In genomic region chr13:103007427-103007762, GRCh38 we compare ENCODE assay signal across 19 cellular contexts. TPM values are rescaled to one million over a fixed set of nuclear protein-coding genes. Genes with fewer than 3 reads are reported as not detected.
DNase-seq lines count a peak whose midpoint lies in the region; ATAC-seq, FAIRE-seq and TF ChIP-seq lines count a peak whose summit lies in the region.
"Had no signal": no experiment of that assay in that cellular context is flagged by ENCODE, and none has a peak within 500 bp of the region (broad histone marks: within the 10 kb centered on the region; RNA-seq: fewer than 3 reads in every experiment).

No MANE protein-coding gene starts in this region.

- no peak for DNase-seq in GM12878 (ENCODE audit: low read depth, low spot score)
- DNase-seq in activated T-cell treated with anti-CD3 and anti-CD28 coated beads, Interleukin-2, amount 50 U/mL, for 24 hours = no peak
- DNase-seq in Ammon's horn (ENCODE audit: low spot score) = no peak
- DNase-seq in PC-3 = no peak
- DNase-seq in NCI-H128 (lab: John Stamatoyannopoulos, UW; ENCODE audit: unreplicated experiment) = no peak
- DNase-seq: activated CD4-positive, CD25-positive, alpha-beta regulatory T cell; BE2C; mesendoderm; NCI-H1105; NCI-H446; stimulated activated naive CD4-positive, alpha-beta T cell treated with Interleukin-2 at 50 U/mL for 16 hours; uterus had no signal

- H3K4me1 Mint-ChIP-seq in activated T-cell treated with anti-CD3 and anti-CD28 coated beads, Interleukin-2, amount 50 U/mL, for 24 hours (ENCODE audit: low read depth) = no peaks in the 10 kb centered on the region
- H3K4me1 Mint-ChIP-seq: neural progenitor cell had no signal

- no peaks in the 10 kb centered on the region for H3K36me3 ChIP-seq in GM12878 (ENCODE audit: control insufficient read depth in 2 of 2, insufficient read depth in 2 of 2, low read length in 1 of 2)
- no peaks in the 10 kb centered on the region for H3K36me3 ChIP-seq in PC-3 (ENCODE audit: low read depth, low read length)
- H3K36me3 ChIP-seq: BE2C, neural progenitor cell, uterus had no signal

- H3K27ac ChIP-seq in GM12878 (ENCODE audit: control insufficient read depth, insufficient read depth) = peak overlapping the region; percentile 87
- H3K27ac ChIP-seq in PC-3 (ENCODE audit: low read length) = no peak overlapping the region
- H3K27ac ChIP-seq: neural progenitor cell, uterus had no signal

- H3K4me1 ChIP-seq in GM12878 (ENCODE audit: control insufficient read depth, insufficient read depth, low read length) (peaks cover 15% of the 10 kb centered on the region), PC-3 (ENCODE audit: insufficient read depth, low read length) (no peaks in the 10 kb centered on the region)
- H3K4me1 ChIP-seq: BE2C, neural progenitor cell, uterus had no signal

- SMC1A ChIA-PET in GM12878 (lab: Charles Lee; ENCODE audit: uncharacterized antibody, unreplicated experiment) = interaction anchor here (1.0 to 2.0 kb wide), 6 partner anchors 14 to 133 kb away, joined by 3 to 9 read pairs (median 4); no protein-coding TSS in a partner anchor

- no peak for TF ChIP-seq POLR2A in GM12878 (IDR thresholded peaks at IDR 0.05; ENCODE audit: low read depth, low read length)

- H3K27me3 ChIP-seq in GM12878 (replicated peaks in 1 of 2; ENCODE audit: control insufficient read depth in 2 of 2, insufficient read depth in 2 of 2, low read length in 1 of 2) = no peaks in the 10 kb centered on the region
- peaks cover 10% of the 10 kb centered on the region for H3K27me3 ChIP-seq in PC-3 (ENCODE audit: low read length)
- H3K27me3 ChIP-seq: BE2C, neural progenitor cell, uterus had no signal

- TF ChIP-seq RAD21 in GM12878 (IDR thresholded peaks at IDR 0.05; ENCODE audit: insufficient read depth, low read depth, low read length) = no peak

- RAD21 ChIA-PET in GM12878 (lab: Charles Lee; ENCODE audit: unreplicated experiment) = interaction anchor here (1.0 to 1.9 kb wide), 3 partner anchors 35 to 87 kb away, joined by 4 to 11 read pairs (median 5); no protein-coding TSS in a partner anchor

- no peak overlapping the region for H3K4me3 ChIP-seq in GM12878
- H3K4me3 ChIP-seq in PC-3 (ENCODE audit: low read length) = no peak overlapping the region
- H3K4me3 ChIP-seq: neural progenitor cell, uterus had no signal

- no peaks in the 10 kb centered on the region for H3K79me2 ChIP-seq in GM12878 (ENCODE audit: control insufficient read depth, insufficient read depth, low read length)
- no peaks in the 10 kb centered on the region for H3K79me2 ChIP-seq in PC-3 (ENCODE audit: low read length)

- H3K9me2 ChIP-seq in PC-3 (replicated peaks; ENCODE audit: low read length) = no peaks in the 10 kb centered on the region

- no peaks in the 10 kb centered on the region for H3F3A ChIP-seq in PC-3 (ENCODE audit: low read length, unreplicated experiment)

- FAIRE-seq in GM12878 (lab: Jason Lieb, UNC) = no peak
- FAIRE-seq: frontal cortex had no signal

- H3K9me3 Mint-ChIP-seq in activated T-cell treated with anti-CD3 and anti-CD28 coated beads, Interleukin-2, amount 50 U/mL, for 24 hours = no peaks in the 10 kb centered on the region
- H3K9me3 Mint-ChIP-seq: activated naive CD4-positive, alpha-beta T cell treated with anti-CD3 and anti-CD28 coated beads, Interleukin-2, amount 50 U/mL, for 72 hours; neural progenitor cell had no signal

- TF ChIP-seq CTCF in GM12878 (IDR thresholded peaks at IDR 0.05 in 2 of 3, conservative IDR thresholded peaks at IDR 0.05 in 1 of 3; ENCODE audit: control insufficient read depth in 2 of 3, extremely low read depth in 1 of 3, insufficient read depth in 1 of 3, low read depth in 3 of 3, low read length in 3 of 3) (no peak), PC-3 (conservative IDR thresholded peaks at IDR 0.05; ENCODE audit: low read depth, low read length) (no peak)

- 13% methylated on average over 4 of the region's 4 CpGs for WGBS in GM12878 (ENCODE audit: insufficient coverage, insufficient replicate concordance, low lambda C conversion rate, missing lambda C conversion rate)

- in situ Hi-C loops in GM12878 (cut with MboI) = no loop called here

- H2AFZ ChIP-seq in GM12878 (ENCODE audit: control insufficient read depth, low read depth, low read length) = peak overlapping the region; percentile 80
- no peak overlapping the region for H2AFZ ChIP-seq in PC-3 (ENCODE audit: low read length)
- H2AFZ ChIP-seq: neural progenitor cell had no signal

- no peak overlapping the region for H3K4me3 Mint-ChIP-seq in activated T-cell treated with anti-CD3 and anti-CD28 coated beads, Interleukin-2, amount 50 U/mL, for 24 hours
- H3K4me3 Mint-ChIP-seq: neural progenitor cell had no signal

- H3K36me3 Mint-ChIP-seq in activated T-cell treated with anti-CD3 and anti-CD28 coated beads, Interleukin-2, amount 50 U/mL, for 24 hours (ENCODE audit: low read depth) = no peaks in the 10 kb centered on the region
- H3K36me3 Mint-ChIP-seq: activated naive CD4-positive, alpha-beta T cell treated with anti-CD3 and anti-CD28 coated beads, Interleukin-2, amount 50 U/mL, for 72 hours; neural progenitor cell had no signal

- no peak overlapping the region for H3K9ac ChIP-seq in GM12878 (ENCODE audit: control insufficient read depth, insufficient read depth, low read length)
- H3K9ac ChIP-seq in PC-3 (ENCODE audit: low read length) = no peak overlapping the region
- H3K9ac ChIP-seq: neural progenitor cell had no signal

- intact Hi-C loops in GM12878 (cut with micrococcal nuclease; ENCODE audit: unreplicated experiment) (loop anchor here (1.0 to 2.0 kb wide), 4 partner anchors 24 to 171 kb away; no protein-coding TSS in a partner anchor), PC-3 (cut with micrococcal nuclease) (no loop called here)

- H3K4me2 ChIP-seq in GM12878 (ENCODE audit: control insufficient read depth, insufficient read depth) (peak overlapping the region; percentile 68), PC-3 (ENCODE audit: low read length) (no peak overlapping the region)
- H3K4me2 ChIP-seq: neural progenitor cell had no signal

- POLR2A ChIA-PET in GM12878 (lab: Charles Lee) (interaction anchor here (1.0 kb wide), 1 partner anchor 13 kb away, joined by 5 read pairs; no protein-coding TSS in a partner anchor), PC-3 (lab: Charles Lee; ENCODE audit: unreplicated experiment) (no interaction called here)

- H3K27ac Mint-ChIP-seq in activated T-cell treated with anti-CD3 and anti-CD28 coated beads, Interleukin-2, amount 50 U/mL, for 24 hours = no peak overlapping the region
- H3K27ac Mint-ChIP-seq: activated naive CD4-positive, alpha-beta T cell treated with anti-CD3 and anti-CD28 coated beads, Interleukin-2, amount 50 U/mL, for 72 hours; neural progenitor cell had no signal

- H3K9me3 ChIP-seq in GM12878 (replicated peaks; ENCODE audit: control insufficient read depth, insufficient read depth, low read length) (peaks cover 22% of the 10 kb centered on the region), PC-3 (ENCODE audit: low read length) (no peaks in the 10 kb centered on the region)
- H3K9me3 ChIP-seq: BE2C, uterus had no signal

- ATAC-seq in GM18868 (IDR thresholded peaks at IDR 0.05; ENCODE audit: unreplicated experiment) (peak; percentile 40), GM21526 (IDR thresholded peaks at IDR 0.05; ENCODE audit: low FRiP score, unreplicated experiment) (peak; percentile 25), HG03095 (IDR thresholded peaks at IDR 0.05; ENCODE audit: unreplicated experiment) (peak; percentile 22), GM12878 (peak; percentile 52), PC-3 (no peak)
- ATAC-seq: activated naive CD4-positive, alpha-beta T cell treated with anti-CD3 and anti-CD28 coated beads, Interleukin-2, amount 50 U/mL, for 72 hours had no signal

- H4K20me1 ChIP-seq in GM12878 (ENCODE audit: control insufficient read depth, insufficient read depth) (no peaks in the 10 kb centered on the region), PC-3 (ENCODE audit: low read length) (no peaks in the 10 kb centered on the region)

- CTCF ChIA-PET in GM12878 (lab: Yijun Ruan, JAX) = no interaction called here
- CTCF ChIA-PET in PC-3 (lab: Charles Lee) = no interaction called here

- TF ChIP-seq EP300 in GM12878 (IDR thresholded peaks at IDR 0.05; ENCODE audit: borderline replicate concordance in 1 of 2, control insufficient read depth in 1 of 2, low read depth in 2 of 2, low read length in 2 of 2) = no peak

- H3K27me3 Mint-ChIP-seq in activated T-cell treated with anti-CD3 and anti-CD28 coated beads, Interleukin-2, amount 50 U/mL, for 24 hours = no peaks in the 10 kb centered on the region

- BruUV-seq in GM12878 (replicated peaks; lab: Mats Ljungman, UMichigan) (no TSS peak), PC-3 (replicated peaks; lab: Mats Ljungman, UMichigan) (no TSS peak)

TF ChIP-seq in GM12878, 131 proteins besides CTCF, POLR2A, EP300 and RAD21 (continues in another document):
- TF ChIP-seq IKZF2 (IDR thresholded peaks at IDR 0.05) (peak; percentile 3 to 36; a peak in 2 of 4 replicates), FOXM1 (IDR thresholded peaks at IDR 0.05; ENCODE audit: low read depth, low read length) (peak; percentile 54; the same call in 1 of the 2 replicates), EED (IDR thresholded peaks at IDR 0.05; ENCODE audit: low read depth) (0 out of 2 replicates have a peak, but pooled peaks have one; percentile 64), TCF7 (IDR thresholded peaks at IDR 0.05; ENCODE audit: borderline replicate concordance) (0 out of 2 replicates have a peak, but pooled peaks have one; percentile 34)

RNA-seq across cellular contexts. Expression of gene SLC10A2, which starts 58.8 kb away (rescaled TPM):
- total RNA-seq in GM12878 (2013; cell fraction: nucleolus; rRNA removed) = 0.15 TPM in 1 of 2 replicates, not detected in the other
- total RNA-seq in GM12878 (2014; rRNA removed) (not detected in 2 replicates), GM12878 (2014; rRNA removed; fragmentation: Illumina TruSeq; extraction: Trizol) (not detected in 2 replicates), GM12878 (2021) (not detected in 2 replicates), PC-3 (2014; rRNA removed) (not detected in 2 replicates)
- polyA plus RNA-seq in GM12878 (2011; ENCODE audit: low read depth) = not detected
- polyA plus RNA-seq in GM12878 (2011; rRNA removed) (0.03 and 0.04 TPM in 2 replicates), GM12878 (2014; fragmentation: Illumina TruSeq; extraction: Trizol) (0.01 TPM in 1 of 2 replicates, not detected in the other), GM12878 (2014; fragmentation: Nextera tagmentation; extraction: Ambion mirVana) (under 1 TPM in 1 of 2 experiments, not detected in 1; 0.02 TPM), GM12878 (2014; rRNA removed) (not detected in 2 replicates), GM12878 (2016; fragmentation: Nextera tagmentation; extraction: Ambion mirVana) (not detected)
- polyA plus RNA-seq in GM12878 (2011; cell fraction: cytosol; rRNA removed) = 0.02 TPM in 1 of 2 replicates, not detected in the other
- polyA plus RNA-seq in GM12878 (2011; cell fraction: nucleus; rRNA removed) = not detected in 2 replicates
- polyA plus RNA-seq in GM12878 (2012) = 0.07 and 0.11 TPM in 2 replicates
- not detected in 2 replicates for polyA minus RNA-seq in GM12878 (2011; rRNA and poly(A)+ RNA removed)
- not detected in 2 replicates for polyA minus RNA-seq in GM12878 (2011; cell fraction: cytosol; rRNA and poly(A)+ RNA removed)
- not detected in 2 replicates for polyA minus RNA-seq in GM12878 (2011; cell fraction: nucleus; rRNA and poly(A)+ RNA removed)
- total RNA-seq: activated naive CD4-positive, alpha-beta T cell treated with anti-CD3 and anti-CD28 coated beads, Interleukin-2, amount 50 U/mL, for 72 hours; cardiac septum; uterus had no signal
